Comparison of ENCODE assay signal across 19 cellular contexts in the genomic region with DNA sequence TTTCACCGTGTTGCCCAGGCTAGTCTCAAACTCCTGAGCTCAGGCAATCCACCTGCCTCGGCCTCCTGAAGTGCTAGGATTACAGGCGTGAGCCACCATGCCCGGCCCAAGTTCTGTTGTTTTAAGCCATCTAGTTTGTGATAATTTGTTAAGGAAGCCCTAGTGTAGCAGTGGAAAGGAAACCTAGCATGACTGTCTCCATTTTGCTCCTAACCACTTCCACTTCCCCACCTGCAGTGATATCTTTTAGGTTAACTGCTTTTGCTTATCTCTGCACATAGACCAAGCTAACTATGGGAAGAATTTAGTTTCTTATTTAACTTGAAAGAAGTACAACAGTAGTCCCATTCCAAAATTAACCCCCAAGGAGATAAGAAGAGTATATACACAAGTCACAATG.
"Had no signal": no experiment of that assay in that cellular context is flagged by ENCODE, and none has a peak within 500 bp of the region (broad histone marks: within the 10 kb centered on the region; RNA-seq: fewer than 3 reads in every experiment).

No MANE protein-coding gene starts in this region.

- DNase-seq: dermis blood vessel endothelial cell; dorsolateral prefrontal cortex; effector CD4-positive, alpha-beta T cell; effector memory CD4-positive, alpha-beta T cell; foreskin keratinocyte; heart left ventricle; left cardiac atrium; left lung; left ventricle myocardium superior; lower lobe of right lung; mesenchymal stem cell; mucosa of descending colon; naive B cell; naive thymus-derived CD8-positive, alpha-beta T cell had no signal

- H3K27ac Mint-ChIP-seq: mesothelial cell of epicardium, naive B cell had no signal

- H3K4me3 Mint-ChIP-seq: mesothelial cell of epicardium; naive B cell; naive thymus-derived CD8-positive, alpha-beta T cell had no signal

- H3K79me2 ChIP-seq: hepatocyte had no signal

- H2AFZ ChIP-seq: hepatocyte had no signal

- ATAC-seq: foreskin keratinocyte; gastroesophageal sphincter; heart left ventricle; left cardiac atrium; left lung; left ventricle myocardium superior; lower lobe of right lung; mucosa of descending colon; naive thymus-derived CD8-positive, alpha-beta T cell had no signal

- H3K27me3 ChIP-seq: dorsolateral prefrontal cortex, esophagus muscularis mucosa, foreskin keratinocyte, gastroesophageal sphincter, heart left ventricle, hepatocyte, left lung had no signal

- H3K4me1 Mint-ChIP-seq: mesothelial cell of epicardium, naive B cell had no signal

- H3K4me3 ChIP-seq: coronary artery, dorsolateral prefrontal cortex, esophagus muscularis mucosa, gastroesophageal sphincter, heart left ventricle, hepatocyte, left lung, lower lobe of right lung, mucosa of descending colon had no signal

- H3K36me3 ChIP-seq: esophagus muscularis mucosa, gastroesophageal sphincter, heart left ventricle, left lung, lower lobe of right lung had no signal

- H3K4me2 ChIP-seq: hepatocyte had no signal

- H3K4me1 ChIP-seq: esophagus muscularis mucosa, foreskin keratinocyte, gastroesophageal sphincter, heart left ventricle, left lung, lower lobe of right lung had no signal

- H3K27ac ChIP-seq: coronary artery, dorsolateral prefrontal cortex, esophagus muscularis mucosa, foreskin keratinocyte, gastroesophageal sphincter, heart left ventricle, hepatocyte, left lung, lower lobe of right lung had no signal
